8 cellular contexts compared by ENCODE assay signal in the genomic region with DNA sequence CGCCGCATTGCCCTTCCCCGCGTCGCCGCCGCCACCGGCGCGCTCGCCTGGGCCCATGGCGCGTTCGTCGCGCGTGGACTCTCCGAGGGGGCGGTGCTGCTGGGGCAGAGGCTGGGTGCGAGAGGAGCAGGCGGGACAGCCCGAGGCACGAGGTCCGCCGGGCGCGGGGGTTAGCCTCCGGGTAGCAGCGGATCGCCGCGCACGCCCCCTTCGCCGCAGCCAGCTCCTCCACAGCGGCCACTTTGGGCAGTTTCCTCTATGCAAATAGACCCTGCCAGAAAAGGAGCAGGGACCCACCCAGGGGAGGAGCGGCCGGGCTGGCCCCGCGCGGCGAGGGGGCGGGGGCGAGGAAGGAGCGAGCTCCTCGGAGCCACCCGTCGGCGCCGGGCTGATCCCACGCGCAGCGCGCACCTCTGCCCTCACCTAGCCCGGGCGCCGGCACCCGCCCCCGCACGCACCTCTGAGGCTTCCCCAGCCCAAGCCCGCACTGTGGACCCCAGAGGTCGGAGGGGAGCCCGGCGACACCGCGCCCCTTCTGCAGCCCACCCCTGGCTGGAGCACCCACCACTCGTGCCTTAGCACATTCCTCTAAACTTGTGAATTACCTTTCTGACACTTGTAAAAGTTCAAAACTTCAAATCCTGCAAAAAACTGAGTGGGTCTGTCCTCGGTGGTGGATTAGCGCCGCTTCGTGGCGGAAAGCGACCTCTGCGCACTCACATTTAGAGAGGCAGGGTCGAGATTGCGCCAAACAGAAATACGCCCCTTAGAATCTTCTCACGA. TPM values are rescaled to one million over a fixed set of nuclear protein-coding genes. Genes with fewer than 3 reads are reported as not detected.
A peak's percentile ranks its signal among the peaks of the same experiment; 100 is the strongest.
DNase-seq lines count a peak whose midpoint lies in the region; ATAC-seq and TF ChIP-seq lines count a peak whose summit lies in the region.

A gene (minus strand): TSS at position 253 of the 783 bp plus-strand sequence.

- DNase-seq in GM13977 (ENCODE audit: low spot score) (peak; percentile 72), NCI-H1092 (lab: John Stamatoyannopoulos, UW) (peak; percentile 1), activated T-cell treated with anti-CD3 and anti-CD28 coated beads for 1 hour (ENCODE audit: low read depth) (peak; percentile 12), mucosa of gallbladder (ENCODE audit: low spot score) (peak; percentile 35), superior temporal gyrus (ENCODE audit: extremely low spot score) (peak; percentile 60)

- peak; percentile 56 for ATAC-seq in esophagus mucosa
- ATAC-seq in GM21786 (IDR thresholded peaks at IDR 0.05; ENCODE audit: unreplicated experiment), result no peak
- ATAC-seq in GM18867 (IDR thresholded peaks at IDR 0.05; ENCODE audit: unreplicated experiment), result no peak

- peak; percentile 72 for TF ChIP-seq CTCF in GM13977 (IDR thresholded peaks at IDR 0.05; ENCODE audit: extremely low read depth, insufficient read depth, missing control alignments)

- in situ Hi-C loops in GM13977 (cut with MboI; ENCODE audit: low pct_unique_long_range_greater_than_20kb, low sequenced_read_pairs, unreplicated experiment), result no loop called here

RNA-seq across cellular contexts. Expression of the gene that starts here (rescaled TPM):
- total RNA-seq in esophagus mucosa (0.32 TPM), mucosa of gallbladder (0.86 TPM)

Comparison
In these comparisons a context has a peak if more than half of its experiments do, and no peak if none do; other contexts are left out.
1. Peak in ATAC-seq in esophagus mucosa; RNA of the gene not detected or under 1 TPM.
2. Peak in DNase-seq in mucosa of gallbladder; RNA of the gene not detected or under 1 TPM.
3. DNase-seq: peak in every context shown above with its lines; median percentile 72 in GM13977; 60 in superior temporal gyrus; 35 in mucosa of gallbladder; 12 in activated T-cell treated with anti-CD3 and anti-CD28 coated beads for 1 hour; 1 in NCI-H1092.